Comparison of ENCODE assay signal across 6 cellular contexts in genomic region chr17:46341220-46341619, GRCh38. TPM values are rescaled to one million over a fixed set of nuclear protein-coding genes. Genes with fewer than 3 reads are reported as not detected.
DNase-seq lines count a peak whose midpoint lies in the region; ATAC-seq, FAIRE-seq and TF ChIP-seq lines count a peak whose summit lies in the region.
"Not testable (repeated sequence)": the region's sequence is repeated elsewhere in the genome, so short reads cannot be mapped to it uniquely, and the experiment has no call there.

No MANE protein-coding gene starts in this region.

- intact Hi-C loops in K562 (cut with micrococcal nuclease); left lung (cut with DNase I); mucosa of descending colon (cut with DNase I, micrococcal nuclease): not testable (repeated sequence)

- not testable (repeated sequence) for H3K4me1 ChIP-seq in GM23338 (ENCODE audit: insufficient read depth); K562 (replicated peaks in 1 of 2; ENCODE audit: control insufficient read depth in 2 of 2, insufficient read depth in 2 of 2, low read length in 2 of 2); left lung; mucosa of descending colon (ENCODE audit: low read depth)

- ATAC-seq in GM23338 = peak; percentile 90
- peak; percentile 49 for ATAC-seq in T-helper 17 cell
- ATAC-seq in K562 = peak; percentile 56; the same call in 1 of the 3 replicates
- peak; percentile 59 for ATAC-seq in left lung
- ATAC-seq in mucosa of descending colon = peak; percentile 54
- peak; percentile 66 for ATAC-seq in stimulated activated naive CD8-positive, alpha-beta T cell treated with anti-CD3 and anti-CD28 coated beads, Interleukin-15, amount 100 ng/mL, for 72 hours

- H3K27me3 ChIP-seq in GM23338 (ENCODE audit: insufficient read depth); K562 (ENCODE audit: control insufficient read depth in 2 of 2, insufficient read depth in 2 of 2, low read length in 2 of 2); left lung: not testable (repeated sequence)

- H3K36me3 ChIP-seq in GM23338 (ENCODE audit: insufficient read depth); K562 (ENCODE audit: control insufficient read depth, insufficient read depth, low read length); left lung; mucosa of descending colon (ENCODE audit: low read depth): not testable (repeated sequence)

- not testable (repeated sequence) for H3K4me3 ChIP-seq in GM23338, K562, left lung, mucosa of descending colon

- H4K20me1 ChIP-seq in GM23338 (replicated peaks; ENCODE audit: insufficient read depth); K562 (replicated peaks; ENCODE audit: control insufficient read depth, insufficient read depth, low read length): not testable (repeated sequence)

- not testable (repeated sequence) for H3K9me3 ChIP-seq in T-helper 17 cell (ENCODE audit: control insufficient read depth, low read length, poor library complexity, severe bottlenecking); K562 (replicated peaks; ENCODE audit: control insufficient read depth, insufficient read depth, low read depth, low read length); left lung; mucosa of descending colon

- H3K27ac Mint-ChIP-seq in GM23338; T-helper 17 cell; stimulated activated naive CD8-positive, alpha-beta T cell treated with anti-CD3 and anti-CD28 coated beads, Interleukin-15, amount 100 ng/mL, for 72 hours: not testable (repeated sequence)

- H3K36me3 Mint-ChIP-seq in GM23338 (ENCODE audit: low read depth); T-helper 17 cell (ENCODE audit: low read depth): not testable (repeated sequence)

- H3K4me3 Mint-ChIP-seq in GM23338; T-helper 17 cell; stimulated activated naive CD8-positive, alpha-beta T cell treated with anti-CD3 and anti-CD28 coated beads, Interleukin-15, amount 100 ng/mL, for 72 hours: not testable (repeated sequence)

- POLR2A ChIA-PET in K562 (lab: Yijun Ruan, JAX) = not testable (repeated sequence)

- CTCF ChIA-PET in K562 (lab: Yijun Ruan, JAX; ENCODE audit: low intra/inter-chr PET ratio) = not testable (repeated sequence)

- H3K79me2 ChIP-seq in GM23338 (replicated peaks; ENCODE audit: insufficient read depth); K562 (ENCODE audit: control insufficient read depth, insufficient read depth, low read length): not testable (repeated sequence)

- not testable (repeated sequence) for DNase-seq in GM23338 (ENCODE audit: low spot score); T-helper 17 cell; K562 (ENCODE audit: extremely low read depth in 1 of 4, low spot score in 3 of 4); left lung; mucosa of descending colon; stimulated activated naive CD8-positive, alpha-beta T cell treated with anti-CD3 and anti-CD28 coated beads, Interleukin-15, amount 100 ng/mL, for 72 hours

- not testable (repeated sequence) for H3K27ac ChIP-seq in GM23338 (ENCODE audit: low read depth); K562 (ENCODE audit: extremely low read depth, low read depth, low read length); left lung

- not testable (repeated sequence) for H3K9me3 Mint-ChIP-seq in GM23338; stimulated activated naive CD8-positive, alpha-beta T cell treated with anti-CD3 and anti-CD28 coated beads, Interleukin-15, amount 100 ng/mL, for 72 hours

- not testable (repeated sequence) for TF ChIP-seq RAD21 in K562 (CRISPR knock-in tag; conservative IDR thresholded peaks at IDR 0.05 in 1 of 2, IDR thresholded peaks at IDR 0.05 in 1 of 2)

- not testable (repeated sequence) for H3K4me2 ChIP-seq in GM23338; K562 (ENCODE audit: insufficient read depth, low read length)

- TF ChIP-seq CTCF in GM23338 (conservative IDR thresholded peaks at IDR 0.05; ENCODE audit: low read depth in 2 of 2); K562 (IDR thresholded peaks at IDR 0.05 in 2 of 3, conservative IDR thresholded peaks at IDR 0.05 in 1 of 3; ENCODE audit: insufficient read depth in 2 of 3, low read depth in 1 of 3, low read length in 3 of 3); left lung (IDR thresholded peaks at IDR 0.05); mucosa of descending colon (IDR thresholded peaks at IDR 0.05): not testable (repeated sequence)

- not testable (repeated sequence) for H3K9me2 ChIP-seq in GM23338 (ENCODE audit: insufficient read depth)

- H3K27me3 Mint-ChIP-seq in GM23338 (ENCODE audit: insufficient read depth, low read depth, poor library complexity); T-helper 17 cell; stimulated activated naive CD8-positive, alpha-beta T cell treated with anti-CD3 and anti-CD28 coated beads, Interleukin-15, amount 100 ng/mL, for 72 hours: not testable (repeated sequence)

- not testable (repeated sequence) for H3K4me1 Mint-ChIP-seq in GM23338; T-helper 17 cell; stimulated activated naive CD8-positive, alpha-beta T cell treated with anti-CD3 and anti-CD28 coated beads, Interleukin-15, amount 100 ng/mL, for 72 hours

- not testable (repeated sequence) for H3K9ac ChIP-seq in K562 (ENCODE audit: insufficient read depth in 1 of 2, low read depth in 2 of 2, low read length in 2 of 2)

- not testable (repeated sequence) for BruUV-seq in K562 (replicated peaks; lab: Mats Ljungman, UMichigan)

- WGBS in K562 (ENCODE audit: insufficient coverage, low coverage, missing lambda C conversion rate) = no CpG with 5 or more reads among the region's 19 CpGs

- H3F3A ChIP-seq in GM23338 (replicated peaks; ENCODE audit: low read depth) = not testable (repeated sequence)

- TF ChIP-seq EP300 in K562 (IDR thresholded peaks at IDR 0.05; ENCODE audit: low read length) = not testable (repeated sequence)

- FAIRE-seq in K562 (lab: Jason Lieb, UNC) = not testable (repeated sequence)

- H2AFZ ChIP-seq in GM23338; K562 (ENCODE audit: low read depth, low read length): not testable (repeated sequence)

- in situ Hi-C loops in K562 (cut with MboI) = not testable (repeated sequence)

- H3K9me1 ChIP-seq in K562 (ENCODE audit: control insufficient read depth, insufficient read depth, low read length) = not testable (repeated sequence)

- not testable (repeated sequence) for TF ChIP-seq POLR2A in K562 (conservative IDR thresholded peaks at IDR 0.05)

RNA-seq across cellular contexts. Expression of gene ARL17B, which starts 20.3 kb away (rescaled TPM):
- 11.7 and 18.8 TPM in 2 replicates for total RNA-seq in GM23338 (2014; rRNA removed; shearing (Covaris generic))
- polyA plus RNA-seq in GM23338 (2016; fragmentation: Nextera tagmentation; extraction: Ambion mirVana) (31.8 and 39.3 TPM in 2 replicates), K562 (2011; rRNA removed) (5.7 and 8.4 TPM in 2 replicates), K562 (2014; fragmentation: Illumina TruSeq; extraction: Trizol) (3.4 and 7.2 TPM in 2 replicates), K562 (2014; fragmentation: Nextera tagmentation; extraction: Ambion mirVana) (10 to 100 TPM; 19.3 to 24.2 TPM), K562 (2014; rRNA removed) (7.0 and 14.5 TPM in 2 replicates)
- total RNA-seq in T-helper 17 cell (10 to 100 TPM; 22.9 to 23.0 TPM), K562 (2014; rRNA removed) (4.4 and 8.2 TPM in 2 replicates), K562 (2014; rRNA removed; fragmentation: Illumina TruSeq; extraction: Trizol) (5.0 and 6.2 TPM in 2 replicates), K562 (2015; rRNA removed; fragmentation: Illumina TruSeq; extraction: Trizol) (4.0 and 4.5 TPM in 2 replicates), K562 (2021) (11.9 and 12.1 TPM in 2 replicates), left lung (10 to 100 TPM; 16.2 to 31.7 TPM), mucosa of descending colon (10 to 100 TPM; 19.5 to 38.0 (median 24.9) TPM)
- 15.3 and 31.1 TPM in 2 replicates for total RNA-seq in K562 (2011; cell fraction: chromatin; rRNA removed; ENCODE audit: low replicate concordance)
- 6.5 and 8.8 TPM in 2 replicates for total RNA-seq in K562 (2011; cell fraction: nucleolus; rRNA removed)
- 11.1 and 13.6 TPM in 2 replicates for total RNA-seq in K562 (2011; cell fraction: nucleoplasm; rRNA removed)
- 1.4 and 2.4 TPM in 2 replicates for polyA plus RNA-seq in K562 (2011; cell fraction: cytosol; rRNA removed)
- 13.0 and 14.0 TPM in 2 replicates for polyA plus RNA-seq in K562 (2011; cell fraction: nucleus; rRNA removed)
- 2.6 and 10.0 TPM in 2 replicates for polyA plus RNA-seq in K562 (2012)
- polyA minus RNA-seq in K562 (2011; rRNA and poly(A)+ RNA removed) = 3.3 and 4.0 TPM in 2 replicates
- 1.1 and 4.6 TPM in 2 replicates for polyA minus RNA-seq in K562 (2011; cell fraction: cytosol; rRNA and poly(A)+ RNA removed)
- polyA minus RNA-seq in K562 (2011; cell fraction: nucleus; rRNA and poly(A)+ RNA removed) = 3.9 and 5.1 TPM in 2 replicates

RNA-seq across cellular contexts. Expression of gene LRRC37A, which starts 46.3 kb away (rescaled TPM):
- 4.2 and 4.7 TPM in 2 replicates for total RNA-seq in GM23338 (2014; rRNA removed; shearing (Covaris generic))
- polyA plus RNA-seq in GM23338 (2016; fragmentation: Nextera tagmentation; extraction: Ambion mirVana) (1.9 and 2.6 TPM in 2 replicates), K562 (2011; rRNA removed) (2.5 and 3.1 TPM in 2 replicates), K562 (2014; fragmentation: Illumina TruSeq; extraction: Trizol) (1.6 and 2.1 TPM in 2 replicates), K562 (2014; fragmentation: Nextera tagmentation; extraction: Ambion mirVana) (under 1 TPM; 0.14 to 0.41 TPM), K562 (2014; rRNA removed) (1.8 and 2.8 TPM in 2 replicates)
- total RNA-seq in T-helper 17 cell (10 to 100 TPM in 1 of 2 donors, 1 to 10 TPM in 1; 5.5 to 11.4 TPM), K562 (2014; rRNA removed) (0.23 and 2.0 TPM in 2 replicates), K562 (2014; rRNA removed; fragmentation: Illumina TruSeq; extraction: Trizol) (2.0 and 2.5 TPM in 2 replicates), K562 (2015; rRNA removed; fragmentation: Illumina TruSeq; extraction: Trizol) (1.9 and 2.3 TPM in 2 replicates), K562 (2021) (1.1 and 1.3 TPM in 2 replicates), left lung (1 to 10 TPM; 1.7 to 3.2 TPM), mucosa of descending colon (1 to 10 TPM; 2.9 to 6.5 (median 3.1) TPM)
- total RNA-seq in K562 (2011; cell fraction: chromatin; rRNA removed; ENCODE audit: low replicate concordance) = 21.0 and 29.7 TPM in 2 replicates
- total RNA-seq in K562 (2011; cell fraction: nucleolus; rRNA removed) = 8.2 and 10.7 TPM in 2 replicates
- total RNA-seq in K562 (2011; cell fraction: nucleoplasm; rRNA removed) = 11.0 and 12.0 TPM in 2 replicates
- 0.64 and 1.9 TPM in 2 replicates for polyA plus RNA-seq in K562 (2011; cell fraction: cytosol; rRNA removed)
- 6.2 and 6.3 TPM in 2 replicates for polyA plus RNA-seq in K562 (2011; cell fraction: nucleus; rRNA removed)
- 0.90 and 2.0 TPM in 2 replicates for polyA plus RNA-seq in K562 (2012)
- 6.3 and 7.9 TPM in 2 replicates for polyA minus RNA-seq in K562 (2011; rRNA and poly(A)+ RNA removed)
- 0.55 and 1.1 TPM in 2 replicates for polyA minus RNA-seq in K562 (2011; cell fraction: cytosol; rRNA and poly(A)+ RNA removed)
- 3.9 and 6.8 TPM in 2 replicates for polyA minus RNA-seq in K562 (2011; cell fraction: nucleus; rRNA and poly(A)+ RNA removed)
